ENCODE assay signal across 34 cellular contexts in the genomic region with DNA sequence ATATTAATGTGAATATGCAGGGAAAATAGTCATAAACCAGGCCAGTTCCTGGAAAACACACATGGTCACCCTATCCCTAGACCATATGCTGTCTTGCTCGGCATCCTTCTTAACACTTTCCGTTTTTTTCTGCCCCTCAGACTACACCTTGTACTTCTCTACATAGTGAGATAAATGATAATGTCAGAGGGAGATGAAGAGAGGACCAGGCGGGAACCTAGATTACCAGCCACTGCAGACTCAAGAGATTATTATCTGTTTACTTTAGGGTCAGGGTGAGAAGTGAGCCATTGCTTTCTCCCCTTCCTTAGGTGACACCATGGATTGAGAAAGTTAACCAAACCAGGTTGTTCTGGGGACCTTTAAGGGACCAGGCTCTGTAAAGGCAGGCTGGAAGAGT. TPM values are rescaled to one million over a fixed set of nuclear protein-coding genes. Genes with fewer than 3 reads are reported as not detected.
A peak's percentile ranks its signal among the peaks of the same experiment; 100 is the strongest.
DNase-seq lines count a peak whose midpoint lies in the region; ATAC-seq, FAIRE-seq and TF ChIP-seq lines count a peak whose summit lies in the region.
"Had no signal": no experiment of that assay in that cellular context is flagged by ENCODE, and none has a peak within 500 bp of the region (broad histone marks: within the 10 kb centered on the region; RNA-seq: fewer than 3 reads in every experiment).

No MANE protein-coding gene starts in this region.

- H3K27me3 ChIP-seq in CD8-positive, alpha-beta T cell (ENCODE audit: insufficient read depth, low read length), result no peaks in the 10 kb centered on the region
- no peaks in the 10 kb centered on the region for H3K27me3 ChIP-seq in K562 (ENCODE audit: control insufficient read depth in 2 of 2, insufficient read depth in 2 of 2, low read length in 2 of 2)
- H3K27me3 ChIP-seq: BE2C, BLaER1 had no signal

- no peaks in the 10 kb centered on the region for H3K9me3 ChIP-seq in CD8-positive, alpha-beta T cell (ENCODE audit: low read length)
- H3K9me3 ChIP-seq in K562 (replicated peaks; ENCODE audit: control insufficient read depth, insufficient read depth, low read depth, low read length), result no peaks in the 10 kb centered on the region
- H3K9me3 ChIP-seq: A549; BE2C; BLaER1; BLaER1 treated with 17β-estradiol and CSF1 and Interleukin-3, amounts not matched to agents 10 nM and 100 nM; Caco-2 had no signal

- CTCF ChIA-PET in CD8-positive, alpha-beta T cell (lab: Charles Lee), result no interaction called here
- CTCF ChIA-PET in K562 (lab: Yijun Ruan, JAX; ENCODE audit: low intra/inter-chr PET ratio), result no interaction called here
- CTCF ChIA-PET in activated naive CD4-positive, alpha-beta T cell treated with anti-CD3 and anti-CD28 coated beads for 36 hours (lab: Charles Lee), result no interaction called here

- H3K27ac ChIP-seq in CD8-positive, alpha-beta T cell (ENCODE audit: low read depth, low read length), result no peak overlapping the region
- peak overlapping the region; percentile 45 for H3K27ac ChIP-seq in K562 (ENCODE audit: extremely low read depth, low read depth, low read length)
- H3K27ac ChIP-seq: 22Rv1; A549; BLaER1; BLaER1 treated with 17β-estradiol and CSF1 and Interleukin-3, amounts not matched to agents 10 nM and 100 nM; C4-2B had no signal

- H3K4me1 ChIP-seq in CD8-positive, alpha-beta T cell (ENCODE audit: insufficient read depth, low read length), result peaks cover 10% of the 10 kb centered on the region
- H3K4me1 ChIP-seq in K562 (replicated peaks in 1 of 2; ENCODE audit: control insufficient read depth in 2 of 2, insufficient read depth in 2 of 2, low read length in 2 of 2), result peaks cover 38 to 55% of the 10 kb centered on the region in 2 experiments
- H3K4me1 ChIP-seq: BE2C, Caco-2 had no signal

- H3K4me2 ChIP-seq in K562 (ENCODE audit: insufficient read depth, low read length), result peak overlapping the region; percentile 5; the same call in 1 of the 2 replicates
- H3K4me2 ChIP-seq: A549; BLaER1; BLaER1 treated with 17β-estradiol and CSF1 and Interleukin-3, amounts not matched to agents 10 nM and 100 nM had no signal

- H3K79me2 ChIP-seq in K562 (ENCODE audit: control insufficient read depth, insufficient read depth, low read length), result peaks cover 12% of the 10 kb centered on the region

- no peak for DNase-seq in CD8-positive, alpha-beta T cell
- DNase-seq in K562 (ENCODE audit: extremely low read depth in 1 of 4, low spot score in 3 of 4) (peak in 2 of 4 experiments; percentile 41 to 58), endothelial cell (ENCODE audit: low spot score) (no peak), progenitor cell of endocrine pancreas (ENCODE audit: low spot score, unreplicated experiment) (no peak)
- DNase-seq in stimulated activated naive CD8-positive, alpha-beta T cell treated with anti-CD3 and anti-CD28 coated beads, Interleukin-15, amount 100 ng/mL, for 72 hours, result no peak
- DNase-seq in activated naive CD4-positive, alpha-beta T cell treated with anti-CD3 and anti-CD28 coated beads for 36 hours, result no peak
- DNase-seq: 8988T; ACHN; AML-193; BE2C; C1 segment of cervical spinal cord; Caco-2; Calu3; CD4-positive, alpha-beta memory T cell; CD4-positive, alpha-beta T cell; CD4-positive, CD25-positive, alpha-beta regulatory T cell; CD8-positive, alpha-beta memory T cell; COR-L47; DMS 273 treated with DMSO at 0.1 percent for 48 hours; DMS153; DMS53; DMS79; DMS79 treated with DMSO at 0.1 percent for 48 hours; DND-41; EL had no signal

- no peaks in the 10 kb centered on the region for H3K9me3 Mint-ChIP-seq in CD8-positive, alpha-beta T cell
- H3K9me3 Mint-ChIP-seq in endothelial cell (ENCODE audit: unreplicated experiment), result no peaks in the 10 kb centered on the region
- no peaks in the 10 kb centered on the region for H3K9me3 Mint-ChIP-seq in stimulated activated naive CD8-positive, alpha-beta T cell treated with anti-CD3 and anti-CD28 coated beads, Interleukin-15, amount 100 ng/mL, for 72 hours
- H3K9me3 Mint-ChIP-seq in activated naive CD4-positive, alpha-beta T cell treated with anti-CD3 and anti-CD28 coated beads for 36 hours, result no peaks in the 10 kb centered on the region
- no peaks in the 10 kb centered on the region for H3K9me3 Mint-ChIP-seq in progenitor cell of endocrine pancreas (ENCODE audit: low read depth)
- H3K9me3 Mint-ChIP-seq: CD4-positive, alpha-beta memory T cell; CD4-positive, alpha-beta T cell; CD4-positive, CD25-positive, alpha-beta regulatory T cell; CD8-positive, alpha-beta memory T cell had no signal

- peak; percentile 55 for TF ChIP-seq EP300 in K562 (IDR thresholded peaks at IDR 0.05; ENCODE audit: low read length)

- no peak overlapping the region for H2AFZ ChIP-seq in K562 (ENCODE audit: low read depth, low read length)

- intact Hi-C loops in CD8-positive, alpha-beta T cell (cut with DNase I, micrococcal nuclease), result no loop called here
- intact Hi-C loops in K562 (cut with micrococcal nuclease), result loop anchor here (10.0 kb wide), 1 partner anchor 276 kb away; the partner anchor contains the start of genes POLR1H and PPP1R11
- intact Hi-C loops in activated naive CD4-positive, alpha-beta T cell treated with anti-CD3 and anti-CD28 coated beads for 36 hours (cut with micrococcal nuclease), result loop anchor here (10.0 kb wide), 1 partner anchor 814 kb away; the partner anchor contains the start of genes CCHCR1 and TCF19

- H4K20me1 ChIP-seq in K562 (replicated peaks; ENCODE audit: control insufficient read depth, insufficient read depth, low read length), result no peaks in the 10 kb centered on the region
- H4K20me1 ChIP-seq: BLaER1 had no signal

- BruUV-seq in K562 (replicated peaks; lab: Mats Ljungman, UMichigan), result no TSS peak

- H3K4me3 Mint-ChIP-seq in CD8-positive, alpha-beta T cell, result no peak overlapping the region
- peak overlapping the region; percentile 65 for H3K4me3 Mint-ChIP-seq in endothelial cell (ENCODE audit: unreplicated experiment)
- H3K4me3 Mint-ChIP-seq in stimulated activated naive CD8-positive, alpha-beta T cell treated with anti-CD3 and anti-CD28 coated beads, Interleukin-15, amount 100 ng/mL, for 72 hours, result no peak overlapping the region
- no peak overlapping the region for H3K4me3 Mint-ChIP-seq in activated naive CD4-positive, alpha-beta T cell treated with anti-CD3 and anti-CD28 coated beads for 36 hours
- no peak overlapping the region for H3K4me3 Mint-ChIP-seq in progenitor cell of endocrine pancreas (ENCODE audit: low read depth)
- H3K4me3 Mint-ChIP-seq: B cell; CD14-positive monocyte; CD4-positive, alpha-beta memory T cell; CD4-positive, alpha-beta T cell; CD8-positive, alpha-beta memory T cell had no signal

- peaks cover 63% of the 10 kb centered on the region for H3K36me3 Mint-ChIP-seq in CD8-positive, alpha-beta T cell
- H3K36me3 Mint-ChIP-seq in endothelial cell (ENCODE audit: low read depth, unreplicated experiment) (peaks cover 31% of the 10 kb centered on the region), progenitor cell of endocrine pancreas (ENCODE audit: insufficient read depth) (peaks cover 14% of the 10 kb centered on the region)
- H3K36me3 Mint-ChIP-seq in activated naive CD4-positive, alpha-beta T cell treated with anti-CD3 and anti-CD28 coated beads for 36 hours (ENCODE audit: low read depth), result peaks cover 32% of the 10 kb centered on the region

- peak overlapping the region in 1 of 2 experiments; percentile 56; a peak in 2 of 4 replicates for H3K9ac ChIP-seq in K562 (ENCODE audit: insufficient read depth in 1 of 2, low read depth in 2 of 2, low read length in 2 of 2)
- H3K9ac ChIP-seq: BLaER1; BLaER1 treated with 17β-estradiol and CSF1 and Interleukin-3, amounts not matched to agents 10 nM and 100 nM had no signal

- no peaks in the 10 kb centered on the region for H3K27me3 Mint-ChIP-seq in CD8-positive, alpha-beta T cell (ENCODE audit: low read depth)
- H3K27me3 Mint-ChIP-seq in endothelial cell (ENCODE audit: unreplicated experiment), result peaks cover 10% of the 10 kb centered on the region
- H3K27me3 Mint-ChIP-seq in stimulated activated naive CD8-positive, alpha-beta T cell treated with anti-CD3 and anti-CD28 coated beads, Interleukin-15, amount 100 ng/mL, for 72 hours, result no peaks in the 10 kb centered on the region
- H3K27me3 Mint-ChIP-seq in activated naive CD4-positive, alpha-beta T cell treated with anti-CD3 and anti-CD28 coated beads for 36 hours (ENCODE audit: low read depth), result no peaks in the 10 kb centered on the region
- H3K27me3 Mint-ChIP-seq in progenitor cell of endocrine pancreas, result no peaks in the 10 kb centered on the region
- H3K27me3 Mint-ChIP-seq: B cell; CD4-positive, alpha-beta memory T cell; CD4-positive, alpha-beta T cell; CD4-positive, CD25-positive, alpha-beta regulatory T cell had no signal

- no peak for FAIRE-seq in K562 (lab: Jason Lieb, UNC)
- FAIRE-seq: A204.1, A549, D721Med had no signal

- TF ChIP-seq RAD21 in K562 (CRISPR knock-in tag; conservative IDR thresholded peaks at IDR 0.05 in 1 of 2, IDR thresholded peaks at IDR 0.05 in 1 of 2), result no peak

- in situ Hi-C loops in K562 (cut with MboI), result no loop called here

- POLR2A ChIA-PET in CD8-positive, alpha-beta T cell (lab: Charles Lee), result no interaction called here
- POLR2A ChIA-PET in K562 (lab: Yijun Ruan, JAX), result interaction anchor here (1.6 to 3.2 kb wide), 2 partner anchors 15 to 17 kb away, joined by 4 to 15 read pairs; partner anchors contain the start of gene TRIM39

- no peak for TF ChIP-seq POLR2A in K562 (conservative IDR thresholded peaks at IDR 0.05)

- ATAC-seq in CD8-positive, alpha-beta T cell, result no peak
- ATAC-seq in K562, result no peak
- ATAC-seq in stimulated activated naive CD8-positive, alpha-beta T cell treated with anti-CD3 and anti-CD28 coated beads, Interleukin-15, amount 100 ng/mL, for 72 hours, result no peak
- ATAC-seq: A549 had no signal

- WGBS in K562 (ENCODE audit: insufficient coverage, low coverage, missing lambda C conversion rate), result 10% methylated on average over 3 of the region's 3 CpGs

- no peaks in the 10 kb centered on the region for H3K9me1 ChIP-seq in K562 (ENCODE audit: control insufficient read depth, insufficient read depth, low read length)

- peak overlapping the region; percentile 25 for H3K27ac Mint-ChIP-seq in CD8-positive, alpha-beta T cell
- H3K27ac Mint-ChIP-seq in endothelial cell (ENCODE audit: unreplicated experiment) (no peak overlapping the region), progenitor cell of endocrine pancreas (no peak overlapping the region)
- peak overlapping the region in 1 of 2 donors; percentile 57 for H3K27ac Mint-ChIP-seq in stimulated activated naive CD8-positive, alpha-beta T cell treated with anti-CD3 and anti-CD28 coated beads, Interleukin-15, amount 100 ng/mL, for 72 hours
- no peak overlapping the region for H3K27ac Mint-ChIP-seq in activated naive CD4-positive, alpha-beta T cell treated with anti-CD3 and anti-CD28 coated beads for 36 hours
- H3K27ac Mint-ChIP-seq: B cell; CD14-positive monocyte; CD4-positive, alpha-beta T cell had no signal

- peaks cover 15% of the 10 kb centered on the region for H3K4me1 Mint-ChIP-seq in CD8-positive, alpha-beta T cell (ENCODE audit: low read depth)
- H3K4me1 Mint-ChIP-seq in endothelial cell (ENCODE audit: unreplicated experiment) (peaks cover 8% of the 10 kb centered on the region), progenitor cell of endocrine pancreas (ENCODE audit: low read depth) (peaks cover 6% of the 10 kb centered on the region)
- peaks cover 33% of the 10 kb centered on the region for H3K4me1 Mint-ChIP-seq in stimulated activated naive CD8-positive, alpha-beta T cell treated with anti-CD3 and anti-CD28 coated beads, Interleukin-15, amount 100 ng/mL, for 72 hours
- peaks cover 24% of the 10 kb centered on the region for H3K4me1 Mint-ChIP-seq in activated naive CD4-positive, alpha-beta T cell treated with anti-CD3 and anti-CD28 coated beads for 36 hours (ENCODE audit: low read depth)

- peaks cover 23% of the 10 kb centered on the region for H3K36me3 ChIP-seq in CD8-positive, alpha-beta T cell (ENCODE audit: insufficient read depth, low read length)
- peaks cover 66% of the 10 kb centered on the region for H3K36me3 ChIP-seq in K562 (ENCODE audit: control insufficient read depth, insufficient read depth, low read length)

- TF ChIP-seq CTCF in CD8-positive, alpha-beta T cell (IDR thresholded peaks at IDR 0.05), result no peak
- TF ChIP-seq CTCF in K562 (IDR thresholded peaks at IDR 0.05 in 2 of 3, conservative IDR thresholded peaks at IDR 0.05 in 1 of 3; ENCODE audit: insufficient read depth in 2 of 3, low read depth in 1 of 3, low read length in 3 of 3) (no peak), endothelial cell (IDR thresholded peaks at IDR 0.05; ENCODE audit: unreplicated experiment) (no peak), progenitor cell of endocrine pancreas (IDR thresholded peaks at IDR 0.05; ENCODE audit: unreplicated experiment) (no peak)

- H3K4me3 ChIP-seq in CD8-positive, alpha-beta T cell (ENCODE audit: low read depth, low read length), result no peak overlapping the region
- no peak overlapping the region for H3K4me3 ChIP-seq in K562
- H3K4me3 ChIP-seq: A549; BLaER1; BLaER1 treated with 17β-estradiol and CSF1 and Interleukin-3, amounts not matched to agents 10 nM and 100 nM had no signal

RNA-seq across cellular contexts. Expression of gene RPP21, which starts 3.7 kb away (rescaled TPM):
- total RNA-seq in CD8-positive, alpha-beta T cell, result 10 to 100 TPM; 51.0 to 52.4 TPM
- 22.4 and 33.0 TPM in 2 replicates for total RNA-seq in K562 (2011; cell fraction: chromatin; rRNA removed; ENCODE audit: low replicate concordance)
- total RNA-seq in K562 (2011; cell fraction: nucleolus; rRNA removed), result 49.1 and 56.7 TPM in 2 replicates
- total RNA-seq in K562 (2011; cell fraction: nucleoplasm; rRNA removed), result 33.2 and 46.3 TPM in 2 replicates
- 231 and 363 TPM in 2 replicates for total RNA-seq in K562 (2014; rRNA removed)
- 50.5 and 62.1 TPM in 2 replicates for total RNA-seq in K562 (2014; rRNA removed; fragmentation: Illumina TruSeq; extraction: Trizol)
- 164 and 166 TPM in 2 replicates for total RNA-seq in K562 (2015; rRNA removed; fragmentation: Illumina TruSeq; extraction: Trizol)
- 159 and 178 TPM in 2 replicates for total RNA-seq in K562 (2021)
- 88.9 and 90.3 TPM in 2 replicates for polyA plus RNA-seq in K562 (2011; rRNA removed)
- polyA plus RNA-seq in K562 (2011; cell fraction: cytosol; rRNA removed), result 198 and 661 TPM in 2 replicates
- 152 and 277 TPM in 2 replicates for polyA plus RNA-seq in K562 (2011; cell fraction: nucleus; rRNA removed)
- 234 and 238 TPM in 2 replicates for polyA plus RNA-seq in K562 (2012)
- 83.9 and 235 TPM in 2 replicates for polyA plus RNA-seq in K562 (2014; fragmentation: Illumina TruSeq; extraction: Trizol)
- 100 to 1,000 TPM; 201 to 246 TPM for polyA plus RNA-seq in K562 (2014; fragmentation: Nextera tagmentation; extraction: Ambion mirVana)
- 362 and 376 TPM in 2 replicates for polyA plus RNA-seq in K562 (2014; rRNA removed)
- polyA minus RNA-seq in K562 (2011; rRNA and poly(A)+ RNA removed), result 9.7 and 16.9 TPM in 2 replicates
- 29.1 and 38.4 TPM in 2 replicates for polyA minus RNA-seq in K562 (2011; cell fraction: cytosol; rRNA and poly(A)+ RNA removed)
- 24.5 and 25.5 TPM in 2 replicates for polyA minus RNA-seq in K562 (2011; cell fraction: nucleus; rRNA and poly(A)+ RNA removed)
- total RNA-seq in endothelial cell (ENCODE audit: unreplicated experiment), result 35.2 TPM
- total RNA-seq in activated naive CD4-positive, alpha-beta T cell treated with anti-CD3 and anti-CD28 coated beads for 36 hours, result 10 to 100 TPM; 44.8 to 45.0 TPM
- total RNA-seq in progenitor cell of endocrine pancreas, result 53.7 and 59.4 TPM in 2 replicates

RNA-seq across cellular contexts. Expression of gene TRIM39, which starts 14.5 kb away (rescaled TPM):
- total RNA-seq in CD8-positive, alpha-beta T cell, result 10 to 100 TPM; 50.7 to 58.5 TPM
- 32.1 and 33.3 TPM in 2 replicates for total RNA-seq in K562 (2011; cell fraction: chromatin; rRNA removed; ENCODE audit: low replicate concordance)
- total RNA-seq in K562 (2011; cell fraction: nucleolus; rRNA removed), result 19.3 and 21.2 TPM in 2 replicates
- 21.7 and 22.1 TPM in 2 replicates for total RNA-seq in K562 (2011; cell fraction: nucleoplasm; rRNA removed)
- total RNA-seq in K562 (2014; rRNA removed) (12.5 and 14.8 TPM in 2 replicates), K562 (2014; rRNA removed; fragmentation: Illumina TruSeq; extraction: Trizol) (12.8 and 13.7 TPM in 2 replicates), K562 (2015; rRNA removed; fragmentation: Illumina TruSeq; extraction: Trizol) (10.2 TPM in 2 replicates), K562 (2021) (15.3 and 17.4 TPM in 2 replicates), endothelial cell (ENCODE audit: unreplicated experiment) (19.4 TPM), progenitor cell of endocrine pancreas (17.9 TPM in 2 replicates)
- polyA plus RNA-seq in K562 (2011; rRNA removed) (11.6 and 17.1 TPM in 2 replicates), K562 (2014; fragmentation: Illumina TruSeq; extraction: Trizol) (17.6 and 17.7 TPM in 2 replicates), K562 (2014; fragmentation: Nextera tagmentation; extraction: Ambion mirVana) (1 to 10 TPM; 5.6 to 5.8 TPM), K562 (2014; rRNA removed) (17.2 and 18.4 TPM in 2 replicates)
- 9.0 and 10.0 TPM in 2 replicates for polyA plus RNA-seq in K562 (2011; cell fraction: cytosol; rRNA removed)
- 35.2 and 49.0 TPM in 2 replicates for polyA plus RNA-seq in K562 (2011; cell fraction: nucleus; rRNA removed)
- 10.5 and 11.9 TPM in 2 replicates for polyA plus RNA-seq in K562 (2012)
- polyA minus RNA-seq in K562 (2011; rRNA and poly(A)+ RNA removed), result 9.4 and 12.4 TPM in 2 replicates
- polyA minus RNA-seq in K562 (2011; cell fraction: cytosol; rRNA and poly(A)+ RNA removed), result 7.5 and 12.2 TPM in 2 replicates
- 16.7 and 20.2 TPM in 2 replicates for polyA minus RNA-seq in K562 (2011; cell fraction: nucleus; rRNA and poly(A)+ RNA removed)
- 10 to 100 TPM; 14.2 to 14.5 TPM for total RNA-seq in activated naive CD4-positive, alpha-beta T cell treated with anti-CD3 and anti-CD28 coated beads for 36 hours

Comparison
In these comparisons a context has a peak if more than half of its experiments do, and no peak if none do; other contexts are left out.
1. intact Hi-C loops: an anchor here in K562 (10.0 kb wide) and activated naive CD4-positive, alpha-beta T cell treated with anti-CD3 and anti-CD28 coated beads for 36 hours (10.0 kb wide); none called in CD8-positive, alpha-beta T cell.